12 cellular contexts compared by ENCODE assay signal in the genomic region with DNA sequence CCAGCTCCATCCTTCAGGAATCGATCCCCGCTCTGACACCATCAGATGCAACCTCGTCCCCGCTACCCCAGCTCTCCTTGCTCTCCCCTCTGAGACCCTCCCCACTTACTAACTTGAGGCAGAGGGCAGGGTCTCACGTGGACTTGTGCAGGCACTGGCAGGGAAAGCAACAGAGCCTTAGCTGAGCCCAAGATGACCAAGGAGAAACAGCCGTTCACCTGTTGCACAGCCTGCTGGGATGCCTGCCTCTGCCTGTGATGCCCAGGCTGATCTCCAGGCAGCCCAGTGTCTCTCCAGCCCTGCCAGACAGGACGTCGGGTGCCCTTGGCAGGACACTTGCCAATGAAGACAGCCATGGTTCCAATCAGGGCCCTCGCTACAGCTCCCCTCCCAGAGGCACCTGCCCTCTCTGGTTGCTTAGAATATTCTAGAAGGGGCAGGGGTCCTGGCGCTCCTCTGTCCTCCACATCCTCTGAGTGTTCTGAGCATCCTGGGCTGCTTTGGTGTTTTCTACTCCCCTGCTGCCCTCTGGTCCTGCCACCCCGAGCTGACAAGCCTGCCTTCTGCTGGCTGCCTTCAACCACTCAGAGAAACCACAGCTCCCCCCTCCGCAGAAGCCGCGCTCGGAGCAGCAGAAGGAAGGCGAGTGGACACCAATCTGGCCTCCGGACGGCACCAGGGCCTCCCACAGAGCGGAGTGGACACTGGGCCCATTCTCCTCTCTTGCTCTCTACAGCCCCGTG. TPM values are rescaled to one million over a fixed set of nuclear protein-coding genes. Genes with fewer than 3 reads are reported as not detected.
A peak's percentile ranks its signal among the peaks of the same experiment; 100 is the strongest.
DNase-seq lines count a peak whose midpoint lies in the region; ATAC-seq, FAIRE-seq and TF ChIP-seq lines count a peak whose summit lies in the region.
"Had no signal": no experiment of that assay in that cellular context is flagged by ENCODE, and none has a peak within 500 bp of the region (broad histone marks: within the 10 kb centered on the region; RNA-seq: fewer than 3 reads in every experiment).

No MANE protein-coding gene starts in this region.

- DNase-seq in A549 (ENCODE audit: low read depth in 1 of 2, low spot score in 1 of 2) (no peak), brain microvascular endothelial cell (no peak), islet precursor cell (peak; percentile 55), COLO668 (lab: John Stamatoyannopoulos, UW; ENCODE audit: unreplicated experiment) (no peak), NCI-H1417 treated with DMSO at 0.1 percent for 48 hours (lab: John Stamatoyannopoulos, UW) (no peak)
- DNase-seq: DMS153, RPMI8226 had no signal

- H3K27me3 ChIP-seq in brain microvascular endothelial cell (replicated peaks) (no peaks in the 10 kb centered on the region), rectal smooth muscle tissue (ENCODE audit: control insufficient read depth, insufficient read depth, low read length) (no peaks in the 10 kb centered on the region)

- no peak for TF ChIP-seq RAD21 in A549 (conservative IDR thresholded peaks at IDR 0.05 in 1 of 2, IDR thresholded peaks at IDR 0.05 in 1 of 2)

- H3K4me2 ChIP-seq in A549: no peak overlapping the region

- 89% methylated on average over 20 of the region's 20 CpGs for WGBS in A549 (ENCODE audit: missing lambda C conversion rate)

- POLR2A ChIA-PET in A549 (lab: Yijun Ruan, JAX): no interaction called here

- CTCF ChIA-PET in A549 (lab: Yijun Ruan, JAX): interaction anchor here (0.6 to 4.0 kb wide), 10 partner anchors 8 to 161 kb away, joined by 3 to 14 read pairs (median 4); no protein-coding TSS in a partner anchor

- peak; percentile 24 to 27; a peak in 2 of 6 replicates for ATAC-seq in A549
- ATAC-seq in GM18511 (IDR thresholded peaks at IDR 0.05; ENCODE audit: unreplicated experiment): no peak
- ATAC-seq in GM21360 (IDR thresholded peaks at IDR 0.05; ENCODE audit: unreplicated experiment): no peak
- ATAC-seq: GM12878 had no signal

- in situ Hi-C loops in brain microvascular endothelial cell (cut with HindIII; ENCODE audit: low pct_ligation_motif_present, low sequenced_read_pairs): no loop called here

- FAIRE-seq in A549 (lab: Jason Lieb, UNC): no peak
- FAIRE-seq: GM12878, TTC549 had no signal

- H3K9ac ChIP-seq in rectal smooth muscle tissue (ENCODE audit: low read length): no peak overlapping the region

- no peaks in the 10 kb centered on the region for H3K9me3 ChIP-seq in A549

- 0 out of 3 replicates have a peak, but pooled peaks cover 3% of the 10 kb centered on the region for H3K4me1 ChIP-seq in A549
- H3K4me1 ChIP-seq in rectal smooth muscle tissue (ENCODE audit: control insufficient read depth, insufficient read depth, low read length): peaks cover 47% of the 10 kb centered on the region

- TF ChIP-seq EP300 in A549 (IDR thresholded peaks at IDR 0.05): no peak

- TF ChIP-seq CTCF in A549 (IDR thresholded peaks at IDR 0.05): no peak
- TF ChIP-seq CTCF in brain microvascular endothelial cell (IDR thresholded peaks at IDR 0.05; ENCODE audit: low read depth, low read length, missing control alignments): peak; percentile 37

- H3K36me3 ChIP-seq in brain microvascular endothelial cell (replicated peaks): peaks cover 21% of the 10 kb centered on the region
- H3K36me3 ChIP-seq in rectal smooth muscle tissue (ENCODE audit: control insufficient read depth, insufficient read depth, low read length): no peaks in the 10 kb centered on the region

- TF ChIP-seq POLR2A in A549 (IDR thresholded peaks at IDR 0.05; ENCODE audit: low read length): no peak

- no peak overlapping the region for H3K27ac ChIP-seq in A549
- no peak overlapping the region for H3K27ac ChIP-seq in brain microvascular endothelial cell
- H3K27ac ChIP-seq in rectal smooth muscle tissue (ENCODE audit: low read depth, low read length): peak overlapping the region; percentile 15

- no peak overlapping the region for H3K4me3 ChIP-seq in A549
- no peak overlapping the region for H3K4me3 ChIP-seq in brain microvascular endothelial cell (ENCODE audit: low read depth, low read length)
- H3K4me3 ChIP-seq in rectal smooth muscle tissue (ENCODE audit: low read length): no peak overlapping the region
- H3K4me3 ChIP-seq: GM12878 had no signal

TF ChIP-seq in A549, 52 proteins besides CTCF, POLR2A, EP300 and RAD21:
- TF ChIP-seq GATA3 (IDR thresholded peaks at IDR 0.05; ENCODE audit: borderline replicate concordance) (no peak), MAZ (IDR thresholded peaks at IDR 0.05; ENCODE audit: borderline replicate concordance, low read depth, low read length) (no peak), ZSCAN20 (CRISPR knock-in tag; IDR thresholded peaks at IDR 0.05) (no peak), RFX5 (IDR thresholded peaks at IDR 0.05) (no peak)
- TF ChIP-seq, protein P1, sequence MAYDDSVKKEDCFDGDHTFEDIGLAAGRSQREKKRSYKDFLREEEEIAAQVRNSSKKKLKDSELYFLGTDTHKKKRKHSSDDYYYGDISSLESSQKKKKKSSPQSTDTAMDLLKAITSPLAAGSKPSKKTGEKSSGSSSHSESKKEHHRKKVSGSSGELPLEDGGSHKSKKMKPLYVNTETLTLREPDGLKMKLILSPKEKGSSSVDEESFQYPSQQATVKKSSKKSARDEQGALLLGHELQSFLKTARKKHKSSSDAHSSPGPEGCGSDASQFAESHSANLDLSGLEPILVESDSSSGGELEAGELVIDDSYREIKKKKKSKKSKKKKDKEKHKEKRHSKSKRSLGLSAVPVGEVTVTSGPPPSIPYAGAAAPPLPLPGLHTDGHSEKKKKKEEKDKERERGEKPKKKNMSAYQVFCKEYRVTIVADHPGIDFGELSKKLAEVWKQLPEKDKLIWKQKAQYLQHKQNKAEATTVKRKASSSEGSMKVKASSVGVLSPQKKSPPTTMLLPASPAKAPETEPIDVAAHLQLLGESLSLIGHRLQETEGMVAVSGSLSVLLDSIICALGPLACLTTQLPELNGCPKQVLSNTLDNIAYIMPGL (CRISPR knock-in tag; IDR thresholded peaks at IDR 0.05; ENCODE audit: borderline replicate concordance): no peak

RNA-seq across cellular contexts. Expression of a gene that starts 6.7 kb away (rescaled TPM):
- polyA plus RNA-seq in A549 (2011; rRNA removed): 0.09 and 0.10 TPM in 2 replicates
- 0.03 and 0.05 TPM in 2 replicates for polyA plus RNA-seq in A549 (2012; cell fraction: cytosol; rRNA removed)
- polyA plus RNA-seq in A549 (2012; cell fraction: nucleus; rRNA removed): 0.36 and 0.43 TPM in 2 replicates
- 0.13 to 0.34 TPM (median 0.29 TPM) in 3 replicates for polyA plus RNA-seq in A549 (2017; fragmentation: RNase III; extraction: RNeasy Plus Mini Kit Qiagen cat#74134 plus additional on column Dnase treatment)
- polyA minus RNA-seq in A549 (2011; rRNA and poly(A)+ RNA removed): 0.37 and 0.63 TPM in 2 replicates
- polyA plus RNA-seq: GM12878 had no signal

RNA-seq across cellular contexts. Expression of a gene that starts 28.9 kb away (rescaled TPM):
- polyA plus RNA-seq in A549 (2011; rRNA removed) (68.1 and 77.8 TPM in 2 replicates), A549 (2017; fragmentation: RNase III; extraction: RNeasy Plus Mini Kit Qiagen cat#74134 plus additional on column Dnase treatment) (140 to 170 TPM (median 166 TPM) in 3 replicates)
- polyA plus RNA-seq in A549 (2012; cell fraction: cytosol; rRNA removed): 91.7 and 124 TPM in 2 replicates
- polyA plus RNA-seq in A549 (2012; cell fraction: nucleus; rRNA removed): 128 and 136 TPM in 2 replicates
- polyA minus RNA-seq in A549 (2011; rRNA and poly(A)+ RNA removed): 46.2 and 57.5 TPM in 2 replicates

RNA-seq across cellular contexts. Expression of a gene that starts 55.6 kb away (rescaled TPM):
- polyA plus RNA-seq in A549 (2011; rRNA removed) (49.0 and 59.0 TPM in 2 replicates), A549 (2017; fragmentation: RNase III; extraction: RNeasy Plus Mini Kit Qiagen cat#74134 plus additional on column Dnase treatment) (40.7 to 43.8 TPM (median 41.1 TPM) in 3 replicates)
- polyA plus RNA-seq in A549 (2012; cell fraction: cytosol; rRNA removed): 41.6 and 47.2 TPM in 2 replicates
- 118 and 157 TPM in 2 replicates for polyA plus RNA-seq in A549 (2012; cell fraction: nucleus; rRNA removed)
- 79.8 and 90.9 TPM in 2 replicates for polyA minus RNA-seq in A549 (2011; rRNA and poly(A)+ RNA removed)

Comparison
In these comparisons a context has a peak if more than half of its experiments do, and no peak if none do; other contexts are left out.
1. ATAC-seq: peak in A549 (2 of 2); none in GM18511 (single experiment) and GM21360 (single experiment).